9 cellular contexts compared by ENCODE assay signal in genomic region chr17:27456681-27457404, GRCh38. TPM values are rescaled to one million over a fixed set of nuclear protein-coding genes. Genes with fewer than 3 reads are reported as not detected.
DNase-seq lines count a peak whose midpoint lies in the region; ATAC-seq, FAIRE-seq and TF ChIP-seq lines count a peak whose summit lies in the region.
"Had no signal": no experiment of that assay in that cellular context is flagged by ENCODE, and none has a peak within 500 bp of the region (broad histone marks: within the 10 kb centered on the region; RNA-seq: fewer than 3 reads in every experiment).

No MANE protein-coding gene starts in this region.

- ATAC-seq in GM21825 (IDR thresholded peaks at IDR 0.05; ENCODE audit: unreplicated experiment), result no peak

- peaks cover 18% of the 10 kb centered on the region for H3K4me1 ChIP-seq in endothelial cell of umbilical vein (ENCODE audit: control insufficient read depth, extremely low read depth, insufficient read depth, low read length)

- H3K4me2 ChIP-seq in endothelial cell of umbilical vein (ENCODE audit: insufficient read depth, low read length), result peak overlapping the region; percentile 91
- peak overlapping the region; percentile 79 for H3K4me2 ChIP-seq in neural cell (ENCODE audit: low read length)

- H3K79me2 ChIP-seq in endothelial cell of umbilical vein (ENCODE audit: control insufficient read depth, insufficient read depth, low read length) (peaks cover 40% of the 10 kb centered on the region), neural cell (replicated peaks; ENCODE audit: insufficient read depth, low read length) (peaks cover 25% of the 10 kb centered on the region)

- FAIRE-seq in endothelial cell of umbilical vein (lab: Jason Lieb, UNC), result peak; percentile 37

- no peak for TF ChIP-seq EP300 in neural cell (conservative IDR thresholded peaks at IDR 0.05; ENCODE audit: poor library complexity, severe bottlenecking)

- no peaks in the 10 kb centered on the region for H3K9me1 ChIP-seq in endothelial cell of umbilical vein (replicated peaks; ENCODE audit: control insufficient read depth, extremely low read depth, insufficient read depth, low read length)

- H3K9me3 ChIP-seq in endothelial cell of umbilical vein (replicated peaks; ENCODE audit: control insufficient read depth, insufficient read depth, low read length), result no peaks in the 10 kb centered on the region
- H3K9me3 ChIP-seq in neural cell (ENCODE audit: low read length), result no peaks in the 10 kb centered on the region

- CTCF ChIA-PET in endothelial cell of umbilical vein (lab: Charles Lee), result interaction anchor here (0.7 to 3.1 kb wide), 28 partner anchors 11 to 221 kb away, joined by 3 to 79 read pairs (median 5); no protein-coding TSS in a partner anchor

- in situ Hi-C loops in ACHN (cut with HindIII; ENCODE audit: low pct_ligation_motif_present, low pct_unique_long_range_greater_than_20kb, low sequenced_read_pairs), result no loop called here

- no peaks in the 10 kb centered on the region for H3K9me2 ChIP-seq in neural cell (ENCODE audit: insufficient read depth, low read length)

- H3K9ac ChIP-seq in endothelial cell of umbilical vein (replicated peaks; ENCODE audit: extremely low read depth, insufficient read depth, low read length) (peak overlapping the region; percentile 73), neural cell (ENCODE audit: low read length) (peak overlapping the region; percentile 73)

- TF ChIP-seq POLR2A in endothelial cell of umbilical vein (IDR thresholded peaks at IDR 0.05; ENCODE audit: low read depth, low read length), result no peak

- no peaks in the 10 kb centered on the region for H4K20me1 ChIP-seq in endothelial cell of umbilical vein (replicated peaks; ENCODE audit: control insufficient read depth, extremely low read depth, insufficient read depth, low read length)
- H4K20me1 ChIP-seq in neural cell (ENCODE audit: insufficient read depth), result no peaks in the 10 kb centered on the region

- dilution Hi-C loops in endothelial cell of umbilical vein (cut with MboI; ENCODE audit: extremely low pct_ligation_motif_present, low sequenced_read_pairs), result no loop called here

- H3K36me3 ChIP-seq in endothelial cell of umbilical vein (ENCODE audit: control insufficient read depth in 2 of 2, extremely low read depth in 1 of 2, insufficient read depth in 2 of 2, low read length in 2 of 2), result no peaks in the 10 kb centered on the region
- no peaks in the 10 kb centered on the region for H3K36me3 ChIP-seq in neural cell (ENCODE audit: insufficient read depth, low read length)

- DNase-seq in DMS53 (lab: John Stamatoyannopoulos, UW), result peak; percentile 51
- no peak for DNase-seq in DMS53 treated with DMSO at 0.1 percent for 48 hours (lab: John Stamatoyannopoulos, UW; ENCODE audit: unreplicated experiment)
- peak; percentile 18 for DNase-seq in RPMI8226
- no peak for DNase-seq in endothelial cell of umbilical vein (ENCODE audit: low read depth, low spot score)
- DNase-seq in NOMO-1 treated with dmso at 0.1 percent for 144 hours (lab: John Stamatoyannopoulos, UW; ENCODE audit: unreplicated experiment), result no peak
- no peak for DNase-seq in ACHN

- peak overlapping the region; percentile 42 for H2AFZ ChIP-seq in endothelial cell of umbilical vein (ENCODE audit: low read depth, low read length)
- H2AFZ ChIP-seq in neural cell (ENCODE audit: low read depth, low read length), result peak overlapping the region; percentile 27

- POLR2A ChIA-PET in endothelial cell of umbilical vein (lab: Charles Lee), result interaction anchor here (0.6 to 2.2 kb wide), 5 partner anchors 10 to 143 kb away, joined by 3 to 8 read pairs (median 5); no protein-coding TSS in a partner anchor

- no TSS peak for BruUV-seq in endothelial cell of umbilical vein (replicated peaks; lab: Mats Ljungman, UMichigan)

- no peak for TF ChIP-seq CTCF in endothelial cell of umbilical vein (IDR thresholded peaks at IDR 0.05; ENCODE audit: extremely low read depth in 1 of 2, insufficient read depth in 1 of 2, low read depth in 1 of 2, low read length in 2 of 2)
- TF ChIP-seq CTCF in neural cell (IDR thresholded peaks at IDR 0.05; ENCODE audit: poor library complexity, severe bottlenecking), result no peak

- peak overlapping the region; percentile 35 for H3K27ac ChIP-seq in endothelial cell of umbilical vein (ENCODE audit: insufficient read depth, low read depth, low read length)
- H3K27ac ChIP-seq in neural cell (ENCODE audit: low read length), result peak overlapping the region; percentile 16
- H3K27ac ChIP-seq: 22Rv1 had no signal

- no peak for TF ChIP-seq RAD21 in neural cell (conservative IDR thresholded peaks at IDR 0.05)

- H3K4me3 ChIP-seq in endothelial cell of umbilical vein (replicated peaks in 1 of 3; ENCODE audit: insufficient read depth in 1 of 3, low read depth in 1 of 3, low read length in 3 of 3) (peak overlapping the region; percentile 24 to 85 (median 62)), neural cell (ENCODE audit: low read length) (peak overlapping the region; percentile 74)

- no peaks in the 10 kb centered on the region for H3F3A ChIP-seq in neural cell (ENCODE audit: insufficient read depth, low read length, poor library complexity, severe bottlenecking)

- intact Hi-C loops in endothelial cell of umbilical vein (cut with micrococcal nuclease), result loop anchor here (2.0 kb wide), 1 partner anchor 144 kb away; no protein-coding TSS in a partner anchor

- no peaks in the 10 kb centered on the region for H3K27me3 ChIP-seq in endothelial cell of umbilical vein (ENCODE audit: control insufficient read depth in 2 of 2, insufficient read depth in 2 of 2, low read length in 2 of 2)
- H3K27me3 ChIP-seq in neural cell (ENCODE audit: insufficient read depth, low read depth, low read length), result no peaks in the 10 kb centered on the region

TF ChIP-seq in endothelial cell of umbilical vein, 7 proteins besides CTCF, POLR2A, EP300 and RAD21:
- TF ChIP-seq EZH2 (IDR thresholded peaks at IDR 0.05; ENCODE audit: borderline replicate concordance, low read depth, low read length, severe bottlenecking) (no peak), JUN (IDR thresholded peaks at IDR 0.05; ENCODE audit: borderline replicate concordance, insufficient read depth, insufficient read length, low read depth) (no peak), POLR2AphosphoS5 (IDR thresholded peaks at IDR 0.05; ENCODE audit: insufficient read depth, low read depth, low read length) (no peak), MAX (IDR thresholded peaks at IDR 0.05; ENCODE audit: insufficient read depth, insufficient read length) (no peak), MYC (IDR thresholded peaks at IDR 0.05; ENCODE audit: low read depth, low read length) (no peak), FOS (IDR thresholded peaks at IDR 0.05; ENCODE audit: borderline replicate concordance, insufficient read depth, low read length) (no peak), GATA2 (IDR thresholded peaks at IDR 0.05; ENCODE audit: insufficient read depth, insufficient read length, low read depth, low read length) (no peak)

TF ChIP-seq in neural cell, 6 proteins besides CTCF, POLR2A, EP300 and RAD21:
- TF ChIP-seq EZH2 (IDR thresholded peaks at IDR 0.05; ENCODE audit: borderline replicate concordance, insufficient read depth, low read length, poor library complexity, severe bottlenecking) (no peak), TAF1 (IDR thresholded peaks at IDR 0.05; ENCODE audit: low read depth) (no peak), REST (IDR thresholded peaks at IDR 0.05; ENCODE audit: borderline replicate concordance) (no peak), POLR2AphosphoS5 (IDR thresholded peaks at IDR 0.05) (no peak), SMC3 (conservative IDR thresholded peaks at IDR 0.05; ENCODE audit: poor library complexity) (no peak), MXI1 (conservative IDR thresholded peaks at IDR 0.05; ENCODE audit: poor library complexity, severe bottlenecking) (no peak)

RNA-seq across cellular contexts. Expression of gene KSR1, which starts 0.6 kb away (rescaled TPM):
- total RNA-seq in endothelial cell of umbilical vein, result 55.6 and 80.2 TPM in 2 replicates
- 31.5 and 35.4 TPM in 2 replicates for polyA plus RNA-seq in endothelial cell of umbilical vein
- polyA plus RNA-seq in endothelial cell of umbilical vein (2011; cell fraction: cytosol; rRNA removed), result 27.3 and 30.1 TPM in 2 replicates
- polyA plus RNA-seq in endothelial cell of umbilical vein (2011; cell fraction: nucleus; rRNA removed), result 186 and 212 TPM in 2 replicates
- 53.9 and 70.0 TPM in 2 replicates for polyA plus RNA-seq in endothelial cell of umbilical vein (2012)
- 78.7 and 82.4 TPM in 2 replicates for polyA minus RNA-seq in endothelial cell of umbilical vein
- polyA minus RNA-seq in endothelial cell of umbilical vein (2011; cell fraction: cytosol; rRNA and poly(A)+ RNA removed), result 11.1 TPM
- polyA minus RNA-seq in endothelial cell of umbilical vein (2011; cell fraction: nucleus; rRNA and poly(A)+ RNA removed), result 102 and 106 TPM in 2 replicates
- polyA plus RNA-seq in neural cell, result 9.2 and 13.7 TPM in 2 replicates
- 21.7 and 27.4 TPM in 2 replicates for polyA minus RNA-seq in neural cell

Comparison
In these comparisons a context has a peak if more than half of its experiments do, and no peak if none do; other contexts are left out.
1. DNase-seq: peak in DMS53 (single experiment) and RPMI8226 (single experiment); none in DMS53 treated with DMSO at 0.1 percent for 48 hours (single experiment), endothelial cell of umbilical vein (single experiment), NOMO-1 treated with dmso at 0.1 percent for 144 hours (single experiment) and ACHN (single experiment).